In the genomic region with DNA sequence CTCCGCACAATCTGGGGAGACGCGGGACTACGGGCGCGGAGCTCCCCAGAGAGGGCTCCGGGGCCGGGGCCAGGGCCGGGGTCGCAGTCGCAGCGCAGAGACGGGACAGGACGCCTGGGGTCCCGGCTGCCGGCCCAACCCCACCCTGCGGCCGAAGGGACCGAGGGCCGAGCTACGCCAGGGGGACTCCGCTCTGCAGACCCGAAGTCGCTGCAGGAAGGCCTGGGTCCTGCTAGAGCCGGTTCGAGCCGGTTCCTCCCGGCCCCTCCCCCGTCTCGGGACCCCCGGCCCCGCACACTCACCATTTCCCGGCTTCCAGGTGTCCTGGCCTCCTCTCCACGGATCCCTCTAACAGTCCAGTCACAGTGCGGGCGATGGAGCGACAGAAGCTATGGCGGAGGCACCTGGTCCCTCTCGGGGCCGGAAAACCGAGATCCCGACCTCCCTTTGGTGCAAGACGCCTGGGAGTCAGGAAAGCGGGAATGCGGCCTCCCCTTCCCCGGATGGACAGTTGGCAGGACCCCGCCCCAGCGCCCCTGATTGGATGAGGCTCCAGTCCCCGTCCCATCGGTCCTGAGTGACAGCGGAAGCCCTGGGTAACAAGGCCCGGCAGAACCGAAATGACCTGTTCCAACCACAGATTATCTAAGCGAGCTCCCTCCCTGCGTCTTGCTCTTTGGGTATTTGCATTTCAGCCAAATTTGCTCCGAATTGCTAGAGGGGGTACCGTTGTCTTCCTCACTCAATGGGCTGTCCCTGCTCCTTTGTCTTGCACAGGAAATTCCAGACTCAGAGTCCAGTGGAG, we compare ENCODE assay signal across 8 cellular contexts. TPM values are rescaled to one million over a fixed set of nuclear protein-coding genes. Genes with fewer than 3 reads are reported as not detected.
DNase-seq lines count a peak whose midpoint lies in the region; ATAC-seq and TF ChIP-seq lines count a peak whose summit lies in the region.

A gene (minus strand): TSS at position 481 of the 805 bp plus-strand sequence. CDS start 176 bp downstream, at position 305.

- WGBS in ovary, 3 donors: 1% methylated on average over 50 to 57 of the region's 57 CpGs

- TF ChIP-seq CTCF in OCI-LY3 (IDR thresholded peaks at IDR 0.05; ENCODE audit: low read depth, low read length): no peak
- no peak for TF ChIP-seq CTCF in left ventricle myocardium inferior (IDR thresholded peaks at IDR 0.05; ENCODE audit: borderline replicate concordance)
- TF ChIP-seq CTCF in ovary (IDR thresholded peaks at IDR 0.05): no peak

- H3K27ac ChIP-seq in OCI-LY3 (ENCODE audit: low read length) (peak within 1 kb of the TSS; percentile 14; the same call in 1 of the 2 replicates), angular gyrus (ENCODE audit: low read depth, low read length) (peak within 1 kb of the TSS; percentile 29), left ventricle myocardium inferior (replicated peaks) (peak within 1 kb of the TSS; percentile 87), ovary (peak within 1 kb of the TSS; percentile 36 to 70)

- peak within 1 kb of the TSS; percentile 93 for H3K4me2 ChIP-seq in OCI-LY3 (ENCODE audit: low read length)

- peaks cover 13% of the 10 kb centered on the region for H3K79me2 ChIP-seq in OCI-LY3 (ENCODE audit: low read length)

- H3K9me3 ChIP-seq in OCI-LY3 (ENCODE audit: insufficient read depth, low read length) (no peaks in the 10 kb centered on the region), left ventricle myocardium inferior (replicated peaks) (no peaks in the 10 kb centered on the region), ovary (no peaks in the 10 kb centered on the region)

- ATAC-seq in GM18867 (IDR thresholded peaks at IDR 0.05; ENCODE audit: unreplicated experiment) (peak; percentile 78), GM21360 (IDR thresholded peaks at IDR 0.05; ENCODE audit: unreplicated experiment) (no peak)

- no peaks in the 10 kb centered on the region for H4K20me1 ChIP-seq in OCI-LY3 (ENCODE audit: insufficient read depth, low read length)

- peaks cover 3% of the 10 kb centered on the region for H3K36me3 ChIP-seq in OCI-LY3 (replicated peaks; ENCODE audit: low read depth, low read length)
- H3K36me3 ChIP-seq in left ventricle myocardium inferior: peaks cover 15% of the 10 kb centered on the region
- H3K36me3 ChIP-seq in ovary: no peaks in the 10 kb centered on the region

- H3K27me3 ChIP-seq in OCI-LY3 (ENCODE audit: low read depth, low read length) (no peaks in the 10 kb centered on the region), left ventricle myocardium inferior (ENCODE audit: low read depth) (no peaks in the 10 kb centered on the region), ovary (no peaks in the 10 kb centered on the region)

- peak within 1 kb of the TSS; percentile 97 for H3K4me3 ChIP-seq in OCI-LY3 (ENCODE audit: low read length)
- peak within 1 kb of the TSS; percentile 89 for H3K4me3 ChIP-seq in left ventricle myocardium inferior
- H3K4me3 ChIP-seq in ovary: peak within 1 kb of the TSS; percentile 71

- DNase-seq in AML-193 (lab: John Stamatoyannopoulos, UW) (peak; percentile 55), HK-2 (ENCODE audit: unreplicated experiment) (peak; percentile 91), left ventricle myocardium inferior (peak; percentile 91), ovary (peak; percentile 85 to 89 (median 86))

- intact Hi-C loops in left ventricle myocardium inferior (cut with micrococcal nuclease) (no loop called here), ovary (cut with DNase I) (loop anchor here in 1 of 4 donors (5.0 kb wide), 1 partner anchor 344 kb away; a partner anchor contains a TSS)

- peak; percentile 53 for TF ChIP-seq POLR2A in ovary (IDR thresholded peaks at IDR 0.05)

- no peak for TF ChIP-seq EP300 in ovary (IDR thresholded peaks at IDR 0.05)

- H3K4me1 ChIP-seq in OCI-LY3 (ENCODE audit: low read length): peaks cover 9% of the 10 kb centered on the region
- peaks cover 25% of the 10 kb centered on the region for H3K4me1 ChIP-seq in left ventricle myocardium inferior
- H3K4me1 ChIP-seq in ovary (ENCODE audit: insufficient read depth): peaks cover 2% of the 10 kb centered on the region

- peak within 1 kb of the TSS; percentile 99 for H2AFZ ChIP-seq in OCI-LY3 (ENCODE audit: low read depth, low read length)

- H3K9ac ChIP-seq in OCI-LY3 (ENCODE audit: low read length): peak within 1 kb of the TSS; percentile 92

RNA-seq across cellular contexts. Expression of the gene that starts here (rescaled TPM):
- total RNA-seq in left ventricle myocardium inferior (4.0 TPM), ovary (10 to 100 TPM in 2 of 7 donors, 1 to 10 TPM in 5; 2.8 to 19.6 (median 9.1) TPM)
- 1 to 10 TPM; 1.5 to 2.5 TPM for polyA plus RNA-seq in ovary

Comparison
In these comparisons a context has a peak if more than half of its experiments do, and no peak if none do; other contexts are left out.
1. H3K27ac ChIP-seq: peak in every context shown above with its lines; median percentile 87 in left ventricle myocardium inferior; 53 in ovary; 29 in angular gyrus; 14 in OCI-LY3.